8 cellular contexts compared by ENCODE assay signal in the genomic region with DNA sequence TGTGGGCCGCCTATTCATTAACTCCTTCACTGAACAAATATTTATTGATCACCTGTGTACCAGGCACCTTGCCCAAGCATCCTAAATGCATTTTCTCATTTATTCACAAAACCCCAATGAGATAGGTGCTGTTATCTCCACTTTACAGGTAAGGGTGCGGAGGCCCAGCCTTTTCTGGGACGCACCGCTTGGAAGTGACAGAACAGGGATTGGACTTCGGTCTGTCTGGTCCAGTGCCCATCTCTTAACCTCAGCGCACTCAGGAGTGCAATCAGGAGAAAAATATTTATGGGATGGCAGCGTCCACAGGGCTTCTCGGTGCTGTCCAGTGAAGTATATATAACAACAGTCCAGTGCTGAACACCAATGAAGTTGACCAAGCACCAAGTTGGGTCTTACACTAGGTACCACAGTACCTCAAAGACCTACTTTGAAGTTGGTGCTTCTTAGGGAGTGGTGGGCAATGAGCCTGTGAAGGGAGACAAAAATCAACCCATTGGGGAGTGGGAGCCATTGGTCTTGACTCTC. TPM values are rescaled to one million over a fixed set of nuclear protein-coding genes. Genes with fewer than 3 reads are reported as not detected.
DNase-seq lines count a peak whose midpoint lies in the region; ATAC-seq, FAIRE-seq and TF ChIP-seq lines count a peak whose summit lies in the region.

No MANE protein-coding gene starts in this region.

- H3K27me3 ChIP-seq in iPS-18a (ENCODE audit: control insufficient read depth, insufficient read depth, low read length) (no peaks in the 10 kb centered on the region), small intestine (ENCODE audit: control insufficient read depth in 2 of 2, insufficient read depth in 2 of 2, low read length in 2 of 2) (no peaks in the 10 kb centered on the region)

- H3K27ac ChIP-seq in HEK293 (ENCODE audit: extremely low read depth, low read depth, low read length) (no peak overlapping the region), iPS-18a (ENCODE audit: low read length) (no peak overlapping the region), small intestine (ENCODE audit: low read depth in 1 of 2, low read length in 1 of 2) (peak overlapping the region; percentile 45 to 52)

- DNase-seq in activated T-cell treated with anti-CD3 and anti-CD28 coated beads, Interleukin-2, amount 50 U/mL, for 72 hours, result no peak
- DNase-seq in small intestine (peak; percentile 67), NCI-H2107 (lab: John Stamatoyannopoulos, UW) (no peak), NOMO-1 treated with dmso at 0.1 percent for 144 hours (lab: John Stamatoyannopoulos, UW; ENCODE audit: unreplicated experiment) (no peak)

- peak overlapping the region; percentile 48 for H3K9ac ChIP-seq in iPS-18a (ENCODE audit: low read length)

- H3K4me3 Mint-ChIP-seq in activated T-cell treated with anti-CD3 and anti-CD28 coated beads, Interleukin-2, amount 50 U/mL, for 72 hours, result peak overlapping the region; percentile 88 to 92

- peaks cover 6% of the 10 kb centered on the region for H3K27me3 Mint-ChIP-seq in activated T-cell treated with anti-CD3 and anti-CD28 coated beads, Interleukin-2, amount 50 U/mL, for 72 hours (ENCODE audit: low read depth)

- H3K4me1 Mint-ChIP-seq in activated T-cell treated with anti-CD3 and anti-CD28 coated beads, Interleukin-2, amount 50 U/mL, for 72 hours (ENCODE audit: low read depth), result peaks cover 15% of the 10 kb centered on the region

- no peak for FAIRE-seq in small intestine (lab: Jason Lieb, UNC)

- H3K36me3 ChIP-seq in HEK293 (ENCODE audit: control insufficient read depth in 2 of 2, insufficient read depth in 1 of 2, low read length in 2 of 2) (peaks cover 0 to 6% of the 10 kb centered on the region in 2 experiments; a peak in 1 of 3 replicates), iPS-18a (ENCODE audit: control insufficient read depth, low read depth, low read length) (no peaks in the 10 kb centered on the region), small intestine (ENCODE audit: control insufficient read depth in 2 of 2, insufficient read depth in 2 of 2, low read length in 2 of 2) (no peaks in the 10 kb centered on the region)

- TF ChIP-seq CTCF in HEK293 (tag by site-specific recombination; IDR thresholded peaks at IDR 0.05), result no peak

- ATAC-seq in activated T-cell treated with anti-CD3 and anti-CD28 coated beads, Interleukin-2, amount 50 U/mL, for 72 hours (replicated peaks in 1 of 2), result no peak
- no peak for ATAC-seq in GM19467 (IDR thresholded peaks at IDR 0.05; ENCODE audit: unreplicated experiment)
- ATAC-seq in HG02973 (IDR thresholded peaks at IDR 0.05; ENCODE audit: unreplicated experiment), result no peak

- CTCF ChIA-PET in HEK293 (lab: Yijun Ruan, JAX), result interaction anchor here (1.2 kb wide), 1 partner anchor 30 kb away, joined by 4 read pairs; no protein-coding TSS in a partner anchor

- H3K27ac Mint-ChIP-seq in activated T-cell treated with anti-CD3 and anti-CD28 coated beads, Interleukin-2, amount 50 U/mL, for 72 hours, result no peak overlapping the region

- WGBS in small intestine, 3 donors, result 9 to 63% (median 38%) methylated on average over 8 of the region's 8 CpGs

- H3K9me3 ChIP-seq in HEK293 (ENCODE audit: control insufficient read depth, insufficient read depth, low read depth, low read length) (no peaks in the 10 kb centered on the region), iPS-18a (ENCODE audit: control insufficient read depth, low read depth, low read length) (no peaks in the 10 kb centered on the region), small intestine (ENCODE audit: control insufficient read depth, low read depth) (no peaks in the 10 kb centered on the region)

- H3K4me3 ChIP-seq in HEK293 (ENCODE audit: low read depth, low read length), result peak overlapping the region; percentile 71
- H3K4me3 ChIP-seq in iPS-18a (ENCODE audit: low read length), result peak overlapping the region; percentile 90
- peak overlapping the region; percentile 52 to 60 for H3K4me3 ChIP-seq in small intestine (ENCODE audit: low read depth in 1 of 2, low read length in 2 of 2)

- POLR2A ChIA-PET in HEK293 (lab: Yijun Ruan, JAX), result interaction anchor here (1.2 to 1.8 kb wide), 5 partner anchors 21 to 205 kb away, joined by 3 to 14 read pairs (median 7); a partner anchor contains a TSS

- peaks cover 0 to 2% of the 10 kb centered on the region in 2 donors for H3K36me3 Mint-ChIP-seq in activated T-cell treated with anti-CD3 and anti-CD28 coated beads, Interleukin-2, amount 50 U/mL, for 72 hours (ENCODE audit: insufficient read depth in 2 of 2)

- H3K4me1 ChIP-seq in HEK293 (ENCODE audit: control insufficient read depth, insufficient read depth, low read length), result no peaks in the 10 kb centered on the region
- H3K4me1 ChIP-seq in iPS-18a (ENCODE audit: control insufficient read depth, low read depth, low read length), result peaks cover 26% of the 10 kb centered on the region
- peaks cover 0 to 3% of the 10 kb centered on the region in 2 donors for H3K4me1 ChIP-seq in small intestine (ENCODE audit: control insufficient read depth in 2 of 2, insufficient read depth in 1 of 2, low read depth in 1 of 2, low read length in 1 of 2)

- H3K9me3 Mint-ChIP-seq in activated T-cell treated with anti-CD3 and anti-CD28 coated beads, Interleukin-2, amount 50 U/mL, for 72 hours, result no peaks in the 10 kb centered on the region

TF ChIP-seq in HEK293, 187 proteins besides CTCF, POLR2A, EP300 and RAD21 (continues in another document):
- TF ChIP-seq ZNF426 (tag by site-specific recombination; IDR thresholded peaks at IDR 0.05), result no peak
- TF ChIP-seq, protein P1, sequence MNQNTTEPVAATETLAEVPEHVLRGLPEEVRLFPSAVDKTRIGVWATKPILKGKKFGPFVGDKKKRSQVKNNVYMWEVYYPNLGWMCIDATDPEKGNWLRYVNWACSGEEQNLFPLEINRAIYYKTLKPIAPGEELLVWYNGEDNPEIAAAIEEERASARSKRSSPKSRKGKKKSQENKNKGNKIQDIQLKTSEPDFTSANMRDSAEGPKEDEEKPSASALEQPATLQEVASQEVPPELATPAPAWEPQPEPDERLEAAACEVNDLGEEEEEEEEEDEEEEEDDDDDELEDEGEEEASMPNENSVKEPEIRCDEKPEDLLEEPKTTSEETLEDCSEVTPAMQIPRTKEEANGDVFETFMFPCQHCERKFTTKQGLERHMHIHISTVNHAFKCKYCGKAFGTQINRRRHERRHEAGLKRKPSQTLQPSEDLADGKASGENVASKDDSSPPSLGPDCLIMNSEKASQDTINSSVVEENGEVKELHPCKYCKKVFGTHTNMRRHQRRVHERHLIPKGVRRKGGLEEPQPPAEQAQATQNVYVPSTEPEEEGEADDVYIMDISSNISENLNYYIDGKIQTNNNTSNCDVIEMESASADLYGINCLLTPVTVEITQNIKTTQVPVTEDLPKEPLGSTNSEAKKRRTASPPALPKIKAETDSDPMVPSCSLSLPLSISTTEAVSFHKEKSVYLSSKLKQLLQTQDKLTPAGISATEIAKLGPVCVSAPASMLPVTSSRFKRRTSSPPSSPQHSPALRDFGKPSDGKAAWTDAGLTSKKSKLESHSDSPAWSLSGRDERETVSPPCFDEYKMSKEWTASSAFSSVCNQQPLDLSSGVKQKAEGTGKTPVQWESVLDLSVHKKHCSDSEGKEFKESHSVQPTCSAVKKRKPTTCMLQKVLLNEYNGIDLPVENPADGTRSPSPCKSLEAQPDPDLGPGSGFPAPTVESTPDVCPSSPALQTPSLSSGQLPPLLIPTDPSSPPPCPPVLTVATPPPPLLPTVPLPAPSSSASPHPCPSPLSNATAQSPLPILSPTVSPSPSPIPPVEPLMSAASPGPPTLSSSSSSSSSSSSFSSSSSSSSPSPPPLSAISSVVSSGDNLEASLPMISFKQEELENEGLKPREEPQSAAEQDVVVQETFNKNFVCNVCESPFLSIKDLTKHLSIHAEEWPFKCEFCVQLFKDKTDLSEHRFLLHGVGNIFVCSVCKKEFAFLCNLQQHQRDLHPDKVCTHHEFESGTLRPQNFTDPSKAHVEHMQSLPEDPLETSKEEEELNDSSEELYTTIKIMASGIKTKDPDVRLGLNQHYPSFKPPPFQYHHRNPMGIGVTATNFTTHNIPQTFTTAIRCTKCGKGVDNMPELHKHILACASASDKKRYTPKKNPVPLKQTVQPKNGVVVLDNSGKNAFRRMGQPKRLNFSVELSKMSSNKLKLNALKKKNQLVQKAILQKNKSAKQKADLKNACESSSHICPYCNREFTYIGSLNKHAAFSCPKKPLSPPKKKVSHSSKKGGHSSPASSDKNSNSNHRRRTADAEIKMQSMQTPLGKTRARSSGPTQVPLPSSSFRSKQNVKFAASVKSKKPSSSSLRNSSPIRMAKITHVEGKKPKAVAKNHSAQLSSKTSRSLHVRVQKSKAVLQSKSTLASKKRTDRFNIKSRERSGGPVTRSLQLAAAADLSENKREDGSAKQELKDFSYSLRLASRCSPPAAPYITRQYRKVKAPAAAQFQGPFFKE (tag by site-specific recombination; IDR thresholded peaks at IDR 0.05; ENCODE audit: borderline replicate concordance), result no peak
- TF ChIP-seq, protein P2, sequence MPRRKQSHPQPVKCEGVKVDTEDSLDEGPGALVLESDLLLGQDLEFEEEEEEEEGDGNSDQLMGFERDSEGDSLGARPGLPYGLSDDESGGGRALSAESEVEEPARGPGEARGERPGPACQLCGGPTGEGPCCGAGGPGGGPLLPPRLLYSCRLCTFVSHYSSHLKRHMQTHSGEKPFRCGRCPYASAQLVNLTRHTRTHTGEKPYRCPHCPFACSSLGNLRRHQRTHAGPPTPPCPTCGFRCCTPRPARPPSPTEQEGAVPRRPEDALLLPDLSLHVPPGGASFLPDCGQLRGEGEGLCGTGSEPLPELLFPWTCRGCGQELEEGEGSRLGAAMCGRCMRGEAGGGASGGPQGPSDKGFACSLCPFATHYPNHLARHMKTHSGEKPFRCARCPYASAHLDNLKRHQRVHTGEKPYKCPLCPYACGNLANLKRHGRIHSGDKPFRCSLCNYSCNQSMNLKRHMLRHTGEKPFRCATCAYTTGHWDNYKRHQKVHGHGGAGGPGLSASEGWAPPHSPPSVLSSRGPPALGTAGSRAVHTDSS (tag by site-specific recombination; IDR thresholded peaks at IDR 0.05), result no peak

RNA-seq across cellular contexts. Expression of a gene that starts 18.9 kb away (rescaled TPM):
- total RNA-seq in activated T-cell treated with anti-CD3 and anti-CD28 coated beads, Interleukin-2, amount 50 U/mL, for 72 hours, result 1 to 10 TPM; 2.2 to 4.7 TPM
- 1 to 10 TPM; 1.6 to 4.9 (median 2.0) TPM for polyA plus RNA-seq in small intestine

Comparison
In these comparisons a context has a peak if more than half of its experiments do, and no peak if none do; other contexts are left out.
1. H3K27ac ChIP-seq: peak in small intestine (2 of 2); none in HEK293 (single experiment) and iPS-18a (single experiment).
2. Peak in every context shown above with its lines, with median percentiles within 50 percentile points of each other: H3K4me3 ChIP-seq.